1 cellular context compared by ENCODE assay signal in genomic region chr20:13380497-13381229, GRCh38.
TF ChIP-seq lines count a peak whose summit lies in the region.

No MANE protein-coding gene starts in this region.

TF ChIP-seq in HepG2, 621 proteins besides CTCF, POLR2A, EP300 and RAD21 (continued from another document and continues in another):
- TF ChIP-seq, protein P1, sequence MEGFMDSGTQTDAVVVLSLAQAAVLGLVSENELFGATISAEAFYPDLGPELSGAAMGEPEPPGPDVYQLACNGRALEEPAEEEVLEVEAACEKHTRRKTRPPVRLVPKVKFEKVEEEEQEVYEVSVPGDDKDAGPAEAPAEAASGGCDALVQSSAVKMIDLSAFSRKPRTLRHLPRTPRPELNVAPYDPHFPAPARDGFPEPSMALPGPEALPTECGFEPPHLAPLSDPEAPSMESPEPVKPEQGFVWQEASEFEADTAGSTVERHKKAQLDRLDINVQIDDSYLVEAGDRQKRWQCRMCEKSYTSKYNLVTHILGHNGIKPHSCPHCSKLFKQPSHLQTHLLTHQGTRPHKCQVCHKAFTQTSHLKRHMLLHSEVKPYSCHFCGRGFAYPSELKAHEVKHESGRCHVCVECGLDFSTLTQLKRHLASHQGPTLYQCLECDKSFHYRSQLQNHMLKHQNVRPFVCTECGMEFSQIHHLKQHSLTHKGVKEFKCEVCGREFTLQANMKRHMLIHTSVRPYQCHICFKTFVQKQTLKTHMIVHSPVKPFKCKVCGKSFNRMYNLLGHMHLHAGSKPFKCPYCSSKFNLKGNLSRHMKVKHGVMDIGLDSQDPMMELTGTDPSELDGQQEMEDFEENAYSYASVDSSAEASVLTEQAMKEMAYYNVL (CRISPR knock-in tag; IDR thresholded peaks at IDR 0.05; ENCODE audit: borderline replicate concordance) = 0 out of 2 replicates have a peak, but pooled peaks have one; percentile 61
- TF ChIP-seq TRIM24 (CRISPR knock-in tag; IDR thresholded peaks at IDR 0.05) = peak; percentile 70; the same call in 1 of the 2 replicates
- TF ChIP-seq, protein P2, sequence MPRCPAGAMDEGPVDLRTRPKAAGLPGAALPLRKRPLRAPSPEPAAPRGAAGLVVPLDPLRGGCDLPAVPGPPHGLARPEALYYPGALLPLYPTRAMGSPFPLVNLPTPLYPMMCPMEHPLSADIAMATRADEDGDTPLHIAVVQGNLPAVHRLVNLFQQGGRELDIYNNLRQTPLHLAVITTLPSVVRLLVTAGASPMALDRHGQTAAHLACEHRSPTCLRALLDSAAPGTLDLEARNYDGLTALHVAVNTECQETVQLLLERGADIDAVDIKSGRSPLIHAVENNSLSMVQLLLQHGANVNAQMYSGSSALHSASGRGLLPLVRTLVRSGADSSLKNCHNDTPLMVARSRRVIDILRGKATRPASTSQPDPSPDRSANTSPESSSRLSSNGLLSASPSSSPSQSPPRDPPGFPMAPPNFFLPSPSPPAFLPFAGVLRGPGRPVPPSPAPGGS (CRISPR knock-in tag; IDR thresholded peaks at IDR 0.05) = peak; percentile 55; the same call in 1 of the 2 replicates
- TF ChIP-seq CHD2 (IDR thresholded peaks at IDR 0.05; ENCODE audit: low read depth, low read length) = peak; percentile 30; the same call in 1 of the 2 replicates
- peak; percentile 41; the same call in 1 of the 2 replicates for TF ChIP-seq HNF4G (IDR thresholded peaks at IDR 0.05; ENCODE audit: borderline replicate concordance, low read depth, low read length)
- peak; percentile 58; the same call in 1 of the 2 replicates for TF ChIP-seq HNF4G (CRISPR knock-in tag; IDR thresholded peaks at IDR 0.05; ENCODE audit: borderline replicate concordance, low read depth)
- TF ChIP-seq DMAP1 (CRISPR knock-in tag; IDR thresholded peaks at IDR 0.05) = peak; percentile 76; the same call in 1 of the 2 replicates
- peak; percentile 99 for TF ChIP-seq ZNF281 (CRISPR knock-in tag; IDR thresholded peaks at IDR 0.05; ENCODE audit: borderline replicate concordance)
- peak; percentile 50; the same call in 1 of the 2 replicates for TF ChIP-seq ERF (CRISPR knock-in tag; IDR thresholded peaks at IDR 0.05)
- TF ChIP-seq SNAPC4 (CRISPR knock-in tag; IDR thresholded peaks at IDR 0.05) = peak; percentile 76; the same call in 1 of the 2 replicates
- TF ChIP-seq DPF2 (CRISPR knock-in tag; IDR thresholded peaks at IDR 0.05; ENCODE audit: borderline replicate concordance, low read depth) = peak; percentile 87
- peak; percentile 58; the same call in 1 of the 2 replicates for TF ChIP-seq RBAK (CRISPR knock-in tag; IDR thresholded peaks at IDR 0.05)
- peak; percentile 94 for TF ChIP-seq ZNF331 (CRISPR knock-in tag; IDR thresholded peaks at IDR 0.05)
- TF ChIP-seq, protein P3, sequence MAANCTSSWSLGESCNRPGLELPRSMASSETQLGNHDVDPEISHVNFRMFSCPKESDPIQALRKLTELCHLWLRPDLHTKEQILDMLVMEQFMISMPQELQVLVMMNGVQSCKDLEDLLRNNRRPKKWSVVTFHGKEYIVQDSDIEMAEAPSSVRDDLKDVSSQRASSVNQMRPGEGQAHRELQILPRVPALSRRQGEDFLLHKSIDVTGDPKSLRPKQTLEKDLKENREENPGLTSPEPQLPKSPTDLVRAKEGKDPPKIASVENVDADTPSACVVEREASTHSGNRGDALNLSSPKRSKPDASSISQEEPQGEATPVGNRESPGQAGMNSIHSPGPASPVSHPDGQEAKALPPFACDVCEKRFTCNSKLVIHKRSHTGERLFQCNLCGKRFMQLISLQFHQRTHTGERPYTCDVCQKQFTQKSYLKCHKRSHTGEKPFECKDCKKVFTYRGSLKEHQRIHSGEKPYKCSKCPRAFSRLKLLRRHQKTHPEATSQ (CRISPR knock-in tag; IDR thresholded peaks at IDR 0.05; ENCODE audit: borderline replicate concordance) = peak; percentile 83; the same call in 1 of the 2 replicates
- 0 out of 2 replicates have a peak, but pooled peaks have one; percentile 60 for TF ChIP-seq ZIK1 (CRISPR knock-in tag; IDR thresholded peaks at IDR 0.05; ENCODE audit: borderline replicate concordance, low read depth)
- TF ChIP-seq MIER3 (CRISPR knock-in tag; IDR thresholded peaks at IDR 0.05; ENCODE audit: borderline replicate concordance) = peak; percentile 70; the same call in 1 of the 2 replicates
- TF ChIP-seq PITX1 (CRISPR knock-in tag; IDR thresholded peaks at IDR 0.05) = peak; percentile 72; the same call in 1 of the 2 replicates
- 0 out of 2 replicates have a peak, but pooled peaks have one; percentile 24 for TF ChIP-seq SMAD3 (CRISPR knock-in tag; IDR thresholded peaks at IDR 0.05)
- TF ChIP-seq ZBTB20 (CRISPR knock-in tag; IDR thresholded peaks at IDR 0.05; ENCODE audit: borderline replicate concordance, low read depth) = 0 out of 2 replicates have a peak, but pooled peaks have one; percentile 47
- TF ChIP-seq PAX8 (CRISPR knock-in tag; IDR thresholded peaks at IDR 0.05; ENCODE audit: borderline replicate concordance) = peak; percentile 44; the same call in 1 of the 2 replicates
- TF ChIP-seq KDM2A (CRISPR knock-in tag; IDR thresholded peaks at IDR 0.05; ENCODE audit: borderline replicate concordance, low read depth) = peak; percentile 40
- TF ChIP-seq, protein P4, sequence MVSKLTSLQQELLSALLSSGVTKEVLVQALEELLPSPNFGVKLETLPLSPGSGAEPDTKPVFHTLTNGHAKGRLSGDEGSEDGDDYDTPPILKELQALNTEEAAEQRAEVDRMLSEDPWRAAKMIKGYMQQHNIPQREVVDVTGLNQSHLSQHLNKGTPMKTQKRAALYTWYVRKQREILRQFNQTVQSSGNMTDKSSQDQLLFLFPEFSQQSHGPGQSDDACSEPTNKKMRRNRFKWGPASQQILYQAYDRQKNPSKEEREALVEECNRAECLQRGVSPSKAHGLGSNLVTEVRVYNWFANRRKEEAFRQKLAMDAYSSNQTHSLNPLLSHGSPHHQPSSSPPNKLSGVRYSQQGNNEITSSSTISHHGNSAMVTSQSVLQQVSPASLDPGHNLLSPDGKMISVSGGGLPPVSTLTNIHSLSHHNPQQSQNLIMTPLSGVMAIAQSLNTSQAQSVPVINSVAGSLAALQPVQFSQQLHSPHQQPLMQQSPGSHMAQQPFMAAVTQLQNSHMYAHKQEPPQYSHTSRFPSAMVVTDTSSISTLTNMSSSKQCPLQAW (CRISPR knock-in tag; IDR thresholded peaks at IDR 0.05) = peak; percentile 55; the same call in 1 of the 2 replicates
- TF ChIP-seq, protein P5, sequence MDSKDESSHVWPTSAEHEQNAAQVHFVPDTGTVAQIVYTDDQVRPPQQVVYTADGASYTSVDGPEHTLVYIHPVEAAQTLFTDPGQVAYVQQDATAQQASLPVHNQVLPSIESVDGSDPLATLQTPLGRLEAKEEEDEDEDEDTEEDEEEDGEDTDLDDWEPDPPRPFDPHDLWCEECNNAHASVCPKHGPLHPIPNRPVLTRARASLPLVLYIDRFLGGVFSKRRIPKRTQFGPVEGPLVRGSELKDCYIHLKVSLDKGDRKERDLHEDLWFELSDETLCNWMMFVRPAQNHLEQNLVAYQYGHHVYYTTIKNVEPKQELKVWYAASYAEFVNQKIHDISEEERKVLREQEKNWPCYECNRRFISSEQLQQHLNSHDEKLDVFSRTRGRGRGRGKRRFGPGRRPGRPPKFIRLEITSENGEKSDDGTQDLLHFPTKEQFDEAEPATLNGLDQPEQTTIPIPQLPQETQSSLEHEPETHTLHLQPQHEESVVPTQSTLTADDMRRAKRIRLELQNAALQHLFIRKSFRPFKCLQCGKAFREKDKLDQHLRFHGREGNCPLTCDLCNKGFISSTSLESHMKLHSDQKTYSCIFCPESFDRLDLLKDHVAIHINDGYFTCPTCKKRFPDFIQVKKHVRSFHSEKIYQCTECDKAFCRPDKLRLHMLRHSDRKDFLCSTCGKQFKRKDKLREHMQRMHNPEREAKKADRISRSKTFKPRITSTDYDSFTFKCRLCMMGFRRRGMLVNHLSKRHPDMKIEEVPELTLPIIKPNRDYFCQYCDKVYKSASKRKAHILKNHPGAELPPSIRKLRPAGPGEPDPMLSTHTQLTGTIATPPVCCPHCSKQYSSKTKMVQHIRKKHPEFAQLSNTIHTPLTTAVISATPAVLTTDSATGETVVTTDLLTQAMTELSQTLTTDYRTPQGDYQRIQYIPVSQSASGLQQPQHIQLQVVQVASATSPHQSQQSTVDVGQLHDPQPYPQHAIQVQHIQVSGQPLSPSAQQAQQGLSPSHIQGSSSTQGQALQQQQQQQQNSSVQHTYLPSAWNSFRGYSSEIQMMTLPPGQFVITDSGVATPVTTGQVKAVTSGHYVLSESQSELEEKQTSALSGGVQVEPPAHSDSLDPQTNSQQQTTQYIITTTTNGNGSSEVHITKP (CRISPR knock-in tag; IDR thresholded peaks at IDR 0.05; ENCODE audit: low read depth) = 0 out of 2 replicates have a peak, but pooled peaks have one; percentile 37
- peak; percentile 60; the same call in 1 of the 2 replicates for TF ChIP-seq ISL2 (CRISPR knock-in tag; IDR thresholded peaks at IDR 0.05)
- TF ChIP-seq, protein P6, sequence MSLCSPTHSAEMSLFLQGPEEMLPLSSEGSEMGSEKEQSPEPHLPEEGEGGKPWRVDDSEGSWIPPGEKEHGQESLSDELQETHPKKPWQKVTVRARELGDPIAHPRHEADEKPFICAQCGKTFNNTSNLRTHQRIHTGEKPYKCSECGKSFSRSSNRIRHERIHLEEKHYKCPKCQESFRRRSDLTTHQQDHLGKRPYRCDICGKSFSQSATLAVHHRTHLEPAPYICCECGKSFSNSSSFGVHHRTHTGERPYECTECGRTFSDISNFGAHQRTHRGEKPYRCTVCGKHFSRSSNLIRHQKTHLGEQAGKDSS (CRISPR knock-in tag; IDR thresholded peaks at IDR 0.05; ENCODE audit: borderline replicate concordance, low read depth) = peak; percentile 89; the same call in 1 of the 2 replicates
- TF ChIP-seq DRAP1 (CRISPR knock-in tag; IDR thresholded peaks at IDR 0.05) = peak; percentile 52; the same call in 1 of the 2 replicates
- TF ChIP-seq THAP11 (CRISPR knock-in tag; IDR thresholded peaks at IDR 0.05) = peak; percentile 47; the same call in 1 of the 2 replicates
- TF ChIP-seq, protein P7, sequence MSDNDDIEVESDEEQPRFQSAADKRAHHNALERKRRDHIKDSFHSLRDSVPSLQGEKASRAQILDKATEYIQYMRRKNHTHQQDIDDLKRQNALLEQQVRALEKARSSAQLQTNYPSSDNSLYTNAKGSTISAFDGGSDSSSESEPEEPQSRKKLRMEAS (IDR thresholded peaks at IDR 0.05) = peak; percentile 43; the same call in 1 of the 2 replicates
